8 cellular contexts compared by ENCODE assay signal in genomic region chr1:44294588-44295007, GRCh38.
DNase-seq lines count a peak whose midpoint lies in the region; ATAC-seq and TF ChIP-seq lines count a peak whose summit lies in the region.

No MANE protein-coding gene starts in this region.

- TF ChIP-seq POLR2A in upper lobe of left lung (IDR thresholded peaks at IDR 0.05), result no peak

- 0 out of 2 replicates have a peak, but pooled peaks cover under 1% of the 10 kb centered on the region for H3K4me1 ChIP-seq in iPS DF 6.9 (ENCODE audit: control insufficient read depth, insufficient read depth, low read length)
- no peaks in the 10 kb centered on the region for H3K4me1 ChIP-seq in upper lobe of left lung
- no peaks in the 10 kb centered on the region for H3K4me1 ChIP-seq in naive thymus-derived CD4-positive, alpha-beta T cell (ENCODE audit: control insufficient read depth in 2 of 2, insufficient read depth in 2 of 2, low read length in 2 of 2)

- no peaks in the 10 kb centered on the region for H3K27me3 ChIP-seq in iPS DF 6.9 (ENCODE audit: control insufficient read depth, insufficient read depth, low read length)
- H3K27me3 ChIP-seq in upper lobe of left lung, result no peaks in the 10 kb centered on the region
- H3K27me3 ChIP-seq in naive thymus-derived CD4-positive, alpha-beta T cell (ENCODE audit: control insufficient read depth in 2 of 2, insufficient read depth in 2 of 2, low read length in 2 of 2), result no peaks in the 10 kb centered on the region

- no peak overlapping the region for H3K4me3 ChIP-seq in iPS DF 6.9 (ENCODE audit: low read length)
- no peak overlapping the region for H3K4me3 ChIP-seq in upper lobe of left lung
- no peak overlapping the region for H3K4me3 ChIP-seq in naive thymus-derived CD4-positive, alpha-beta T cell (ENCODE audit: low read length)

- intact Hi-C loops in naive thymus-derived CD4-positive, alpha-beta T cell (cut with micrococcal nuclease), result no loop called here

- no peak overlapping the region for H3K27ac Mint-ChIP-seq in naive thymus-derived CD4-positive, alpha-beta T cell

- H3K4me1 Mint-ChIP-seq in naive thymus-derived CD4-positive, alpha-beta T cell, result peaks cover 0 to 4% (median 0%) of the 10 kb centered on the region in 7 donors

- no CpG with 5 or more reads among the region's 4 CpGs for WGBS in iPS DF 6.9 (ENCODE audit: insufficient coverage, insufficient read length)
- WGBS in upper lobe of left lung, 2 donors, result 63 to 85% methylated on average over 4 of the region's 4 CpGs

- no peaks in the 10 kb centered on the region for H3K27me3 Mint-ChIP-seq in naive thymus-derived CD4-positive, alpha-beta T cell

- H3K27ac ChIP-seq in VCaP (peak overlapping the region; percentile 43), iPS DF 6.9 (ENCODE audit: low read length) (no peak overlapping the region), upper lobe of left lung (no peak overlapping the region)
- H3K27ac ChIP-seq in naive thymus-derived CD4-positive, alpha-beta T cell (ENCODE audit: low read depth, low read length), result no peak overlapping the region

- no peaks in the 10 kb centered on the region for H3K9me3 ChIP-seq in iPS DF 6.9 (ENCODE audit: control insufficient read depth, insufficient read depth, low read length)
- H3K9me3 ChIP-seq in upper lobe of left lung, result no peaks in the 10 kb centered on the region
- H3K9me3 ChIP-seq in naive thymus-derived CD4-positive, alpha-beta T cell (ENCODE audit: control insufficient read depth in 2 of 3, low read length in 3 of 3), result no peaks in the 10 kb centered on the region

- ATAC-seq in upper lobe of left lung (ENCODE audit: low FRiP score in 2 of 2), result peak in 1 of 2 donors; percentile 86
- ATAC-seq in naive thymus-derived CD4-positive, alpha-beta T cell, result no peak
- ATAC-seq in HG02759 (IDR thresholded peaks at IDR 0.05; ENCODE audit: unreplicated experiment), result no peak

- POLR2A ChIA-PET in naive thymus-derived CD4-positive, alpha-beta T cell (lab: Charles Lee), result no interaction called here

- H3K36me3 Mint-ChIP-seq in naive thymus-derived CD4-positive, alpha-beta T cell, result peaks cover 0 to 76% (median 36%) of the 10 kb centered on the region in 5 donors

- no peak for TF ChIP-seq CTCF in VCaP (conservative IDR thresholded peaks at IDR 0.05)
- peak in 4 of 6 experiments; percentile 9 to 25 (median 22) for TF ChIP-seq CTCF in upper lobe of left lung (IDR thresholded peaks at IDR 0.05)

- DNase-seq in NCI-H1417 (lab: John Stamatoyannopoulos, UW) (peak in 2 of 3 experiments; percentile 35 to 69), NCI-H1417 treated with DMSO at 0.1 percent for 48 hours (lab: John Stamatoyannopoulos, UW) (no peak), iPS DF 6.9 (ENCODE audit: low read depth, low spot score) (peak; percentile 50), upper lobe of left lung (no peak), GM19240 (ENCODE audit: insufficient read length, low spot score) (no peak)
- DNase-seq in naive thymus-derived CD4-positive, alpha-beta T cell, result no peak

- H3K36me3 ChIP-seq in iPS DF 6.9 (ENCODE audit: control insufficient read depth, insufficient read depth, low read length) (peaks cover 8% of the 10 kb centered on the region; the same call in 1 of the 2 replicates), upper lobe of left lung (peaks cover 3 to 53% (median 22%) of the 10 kb centered on the region in 4 donors)
- H3K36me3 ChIP-seq in naive thymus-derived CD4-positive, alpha-beta T cell (ENCODE audit: control insufficient read depth in 2 of 3, insufficient read depth in 3 of 3, low read length in 3 of 3), result peaks cover 0 to 76% (median 12%) of the 10 kb centered on the region in 3 experiments

- H3K9me3 Mint-ChIP-seq in naive thymus-derived CD4-positive, alpha-beta T cell, result no peaks in the 10 kb centered on the region

- no peak for TF ChIP-seq EP300 in upper lobe of left lung (IDR thresholded peaks at IDR 0.05)

- CTCF ChIA-PET in naive thymus-derived CD4-positive, alpha-beta T cell (lab: Charles Lee), result no interaction called here

- H3K4me3 Mint-ChIP-seq in naive thymus-derived CD4-positive, alpha-beta T cell, result no peak overlapping the region

Comparison
In these comparisons a context has a peak if more than half of its experiments do, and no peak if none do; other contexts are left out.
1. DNase-seq: peak in NCI-H1417 (2 of 3) and iPS DF 6.9 (single experiment); none in NCI-H1417 treated with DMSO at 0.1 percent for 48 hours (single experiment), upper lobe of left lung (0 of 2), GM19240 (single experiment) and naive thymus-derived CD4-positive, alpha-beta T cell (0 of 9).